ENCODE assay signal across 8 cellular contexts in genomic region chr11:67006029-67006884, GRCh38. TPM values are rescaled to one million over a fixed set of nuclear protein-coding genes. Genes with fewer than 3 reads are reported as not detected.
DNase-seq lines count a peak whose midpoint lies in the region; ATAC-seq and TF ChIP-seq lines count a peak whose summit lies in the region.

No MANE protein-coding gene starts in this region.

- H3K9me3 ChIP-seq in SU-DHL-6 (ENCODE audit: insufficient read depth, low read length), result no peaks in the 10 kb centered on the region
- no peaks in the 10 kb centered on the region for H3K9me3 ChIP-seq in spleen

- intact Hi-C loops in spleen (cut with DNase I; ENCODE audit: low total_unique reads), result no loop called here

- H3K36me3 Mint-ChIP-seq in HFFc6 (ENCODE audit: low read depth), result 0 out of 2 replicates have a peak, but pooled peaks cover 8% of the 10 kb centered on the region

- H3K27me3 ChIP-seq in SU-DHL-6 (ENCODE audit: low read length) (no peaks in the 10 kb centered on the region), spleen (replicated peaks in 1 of 7) (peaks cover 0 to 3% (median 0%) of the 10 kb centered on the region in 7 donors)

- no peaks in the 10 kb centered on the region for H3K36me3 ChIP-seq in SU-DHL-6 (ENCODE audit: low read length)
- H3K36me3 ChIP-seq in spleen, result no peaks in the 10 kb centered on the region

- DNase-seq in COR-L47 (lab: John Stamatoyannopoulos, UW) (peak; percentile 15), HFFc6 (no peak), iPS DF 19.7 (ENCODE audit: low read depth, low spot score) (peak; percentile 92), retina (no peak), spleen (no peak)

- H3K4me2 ChIP-seq in SU-DHL-6 (ENCODE audit: low read depth, low read length, poor library complexity, severe bottlenecking), result no peak overlapping the region

- ATAC-seq in HG03432 (IDR thresholded peaks at IDR 0.05; ENCODE audit: unreplicated experiment), result no peak
- ATAC-seq in GM19035 (IDR thresholded peaks at IDR 0.05; ENCODE audit: unreplicated experiment), result no peak

- no peaks in the 10 kb centered on the region for H3K4me1 ChIP-seq in spleen

- 82 to 94% (median 86%) methylated on average over 14 of the region's 14 CpGs for WGBS in spleen, 5 donors

- H3K4me1 Mint-ChIP-seq in HFFc6 (ENCODE audit: low read depth), result peaks cover 7% of the 10 kb centered on the region

- no peaks in the 10 kb centered on the region for H3K9me3 Mint-ChIP-seq in HFFc6

- H3K9ac ChIP-seq in SU-DHL-6 (ENCODE audit: low read length), result no peak overlapping the region

- no peak for TF ChIP-seq POLR2A in spleen (IDR thresholded peaks at IDR 0.05)

- H3K27ac ChIP-seq in SU-DHL-6 (ENCODE audit: low read depth, low read length), result no peak overlapping the region
- H3K27ac ChIP-seq in spleen, result no peak overlapping the region

- H3F3A ChIP-seq in SU-DHL-6 (ENCODE audit: insufficient read depth), result no peaks in the 10 kb centered on the region

- peaks cover 26% of the 10 kb centered on the region for H3K27me3 Mint-ChIP-seq in HFFc6 (ENCODE audit: insufficient read depth)

- H2AFZ ChIP-seq in SU-DHL-6 (ENCODE audit: low read depth, low read length, severe bottlenecking), result peak overlapping the region; percentile 8

- H4K20me1 ChIP-seq in SU-DHL-6 (ENCODE audit: low read depth, low read length), result no peaks in the 10 kb centered on the region

- no peaks in the 10 kb centered on the region for H3K79me2 ChIP-seq in SU-DHL-6 (ENCODE audit: insufficient read depth, low read length)

- no peaks in the 10 kb centered on the region for H3K9me2 ChIP-seq in SU-DHL-6 (replicated peaks; ENCODE audit: insufficient read depth, low read length)

- H3K4me3 ChIP-seq in SU-DHL-6 (ENCODE audit: insufficient read depth, low read length, poor library complexity, severe bottlenecking), result no peak overlapping the region
- H3K4me3 ChIP-seq in spleen, result no peak overlapping the region

- TF ChIP-seq CTCF in HFFc6 (IDR thresholded peaks at IDR 0.05), result no peak
- TF ChIP-seq CTCF in SU-DHL-6 (IDR thresholded peaks at IDR 0.05; ENCODE audit: insufficient read depth, low read length, poor library complexity, severe bottlenecking), result no peak
- TF ChIP-seq CTCF in spleen (IDR thresholded peaks at IDR 0.05 in 8 of 11, conservative IDR thresholded peaks at IDR 0.05 in 3 of 11), result no peak

- H3K4me3 Mint-ChIP-seq in HFFc6, result peak overlapping the region; percentile 55

- H3K27ac Mint-ChIP-seq in HFFc6, result no peak overlapping the region

RNA-seq across cellular contexts. Expression of gene SYT12, which starts 16.7 kb away (rescaled TPM):
- total RNA-seq in HFFc6 (2021; fragmentation: NEBNext Ultra II Directional; extraction: Animal tissue kit (Norgen Biotek cat#: 25700)), result not detected
- not detected for total RNA-seq in spleen
- under 1 TPM; 0.02 to 0.13 (median 0.05) TPM for polyA plus RNA-seq in spleen

RNA-seq across cellular contexts. Expression of gene C11orf86, which starts 31.2 kb away (rescaled TPM):
- total RNA-seq in HFFc6 (2021; fragmentation: NEBNext Ultra II Directional; extraction: Animal tissue kit (Norgen Biotek cat#: 25700)), result not detected
- not detected for total RNA-seq in spleen
- polyA plus RNA-seq in spleen, result under 1 TPM in 1 of 3 donors, not detected in 2; 0.13 TPM

RNA-seq across cellular contexts. Expression of gene PC, which starts 48.1 kb away (rescaled TPM):
- 10 to 100 TPM; 13.2 to 21.8 (median 19.3) TPM for total RNA-seq in HFFc6 (2021; fragmentation: NEBNext Ultra II Directional; extraction: Animal tissue kit (Norgen Biotek cat#: 25700))
- 1 to 10 TPM; 3.4 to 8.8 (median 5.3) TPM for total RNA-seq in spleen
- polyA plus RNA-seq in spleen, result 1 to 10 TPM; 4.6 to 6.8 (median 4.9) TPM

RNA-seq across cellular contexts. Expression of gene RHOD, which starts 50.4 kb away (rescaled TPM):
- total RNA-seq in HFFc6 (2021; fragmentation: NEBNext Ultra II Directional; extraction: Animal tissue kit (Norgen Biotek cat#: 25700)), result 10 to 100 TPM in 2 of 6 experiments, 1 to 10 TPM in 4; 5.2 to 17.8 (median 6.1) TPM
- 1 to 10 TPM; 1.3 to 6.4 (median 2.2) TPM for total RNA-seq in spleen
- polyA plus RNA-seq in spleen, result 1 to 10 TPM; 3.1 to 3.6 (median 3.5) TPM

Comparison
In these comparisons a context has a peak if more than half of its experiments do, and no peak if none do; other contexts are left out.
1. DNase-seq: peak in COR-L47 (single experiment) and iPS DF 19.7 (single experiment); none in HFFc6 (single experiment), retina (single experiment) and spleen (single experiment).